In genomic region chr16:74578433-74578832, GRCh38 we compare ENCODE assay signal across 14 cellular contexts. TPM values are rescaled to one million over a fixed set of nuclear protein-coding genes. Genes with fewer than 3 reads are reported as not detected.
DNase-seq lines count a peak whose midpoint lies in the region; ATAC-seq and TF ChIP-seq lines count a peak whose summit lies in the region.
"Had no signal": no experiment of that assay in that cellular context is flagged by ENCODE, and none has a peak within 500 bp of the region (broad histone marks: within the 10 kb centered on the region; RNA-seq: fewer than 3 reads in every experiment).

No MANE protein-coding gene starts in this region.

- H3K27ac Mint-ChIP-seq in activated naive CD4-positive, alpha-beta T cell treated with anti-CD3 and anti-CD28 coated beads for 36 hours: peak overlapping the region; percentile 40
- H3K27ac Mint-ChIP-seq in activated naive CD4-positive, alpha-beta T cell treated with anti-CD3 and anti-CD28 coated beads, Interleukin-2, amount 10 ng/mL, durations not matched to agents 7 days and 5 days: no peak overlapping the region
- H3K27ac Mint-ChIP-seq in central memory CD8-positive, alpha-beta T cell (ENCODE audit: low read depth): peak overlapping the region; percentile 22
- H3K27ac Mint-ChIP-seq in stimulated activated effector memory CD8-positive, alpha-beta T cell treated with anti-CD3 and anti-CD28 coated beads, Interleukin-12 subunit alpha, Interleukin-12 subunit beta, amount 100 ng/mL, for 72 hours: peak overlapping the region; percentile 20
- H3K27ac Mint-ChIP-seq: neural progenitor cell had no signal

- no peak for DNase-seq in activated naive CD4-positive, alpha-beta T cell treated with anti-CD3 and anti-CD28 coated beads for 36 hours
- DNase-seq in activated naive CD4-positive, alpha-beta T cell treated with anti-CD3 and anti-CD28 coated beads, Interleukin-2, amount 10 ng/mL, durations not matched to agents 7 days and 5 days: no peak
- DNase-seq in PC-3: no peak
- no peak for DNase-seq in central memory CD8-positive, alpha-beta T cell (ENCODE audit: low spot score in 2 of 2)
- DNase-seq in stimulated activated effector memory CD8-positive, alpha-beta T cell treated with anti-CD3 and anti-CD28 coated beads, Interleukin-12 subunit alpha, Interleukin-12 subunit beta, amount 100 ng/mL, for 72 hours (ENCODE audit: low spot score in 2 of 2): no peak
- DNase-seq in left ventricle myocardium superior: no peak
- DNase-seq: activated CD4-positive, alpha-beta T cell treated with anti-CD3 and anti-CD28 coated beads for 36 hours; NCI-H1436 treated with DMSO at 0.1 percent for 48 hours; NK-92 treated with Interleukin-12 subunit alpha and Interleukin-12 subunit beta, amount 100 ng/mL, for 24 hours had no signal

- peak; percentile 40 for ATAC-seq in PC-3
- no peak for ATAC-seq in central memory CD8-positive, alpha-beta T cell (replicated peaks; ENCODE audit: extremely low read depth, poor library complexity, severe bottlenecking)
- no peak for ATAC-seq in stimulated activated effector memory CD8-positive, alpha-beta T cell treated with anti-CD3 and anti-CD28 coated beads, Interleukin-12 subunit alpha, Interleukin-12 subunit beta, amount 100 ng/mL, for 72 hours
- no peak for ATAC-seq in HG03139 (IDR thresholded peaks at IDR 0.05; ENCODE audit: unreplicated experiment)
- ATAC-seq in left ventricle myocardium superior: no peak
- no peak for ATAC-seq in GM18868 (IDR thresholded peaks at IDR 0.05; ENCODE audit: unreplicated experiment)
- ATAC-seq: Right ventricle myocardium inferior had no signal

- H3K4me1 ChIP-seq in PC-3 (ENCODE audit: insufficient read depth, low read length): peaks cover 16% of the 10 kb centered on the region
- H3K4me1 ChIP-seq: neural progenitor cell had no signal

- H3K27me3 ChIP-seq in PC-3 (ENCODE audit: low read length): no peaks in the 10 kb centered on the region
- H3K27me3 ChIP-seq: neural progenitor cell had no signal

- H3K36me3 ChIP-seq in PC-3 (ENCODE audit: low read depth, low read length): no peaks in the 10 kb centered on the region
- H3K36me3 ChIP-seq: neural progenitor cell had no signal

- intact Hi-C loops in activated naive CD4-positive, alpha-beta T cell treated with anti-CD3 and anti-CD28 coated beads for 36 hours (cut with micrococcal nuclease): loop anchor here (1.0 kb wide), 4 partner anchors 9 to 49 kb away; partner anchors contain the start of gene GLG1
- intact Hi-C loops in PC-3 (cut with micrococcal nuclease) (no loop called here), left ventricle myocardium superior (cut with micrococcal nuclease) (no loop called here)

- H3K9me2 ChIP-seq in PC-3 (replicated peaks; ENCODE audit: low read length): no peaks in the 10 kb centered on the region

- H3K9ac ChIP-seq in PC-3 (ENCODE audit: low read length): no peak overlapping the region
- H3K9ac ChIP-seq: neural progenitor cell had no signal

- TF ChIP-seq CTCF in PC-3 (conservative IDR thresholded peaks at IDR 0.05; ENCODE audit: low read depth, low read length): no peak

- POLR2A ChIA-PET in PC-3 (lab: Charles Lee; ENCODE audit: unreplicated experiment): interaction anchor here (0.7 kb wide), 1 partner anchor 54 kb away, joined by 3 read pairs; no protein-coding TSS in a partner anchor

- H3K79me2 ChIP-seq in PC-3 (ENCODE audit: low read length): peaks cover 89% of the 10 kb centered on the region

- no peak overlapping the region for H2AFZ ChIP-seq in PC-3 (ENCODE audit: low read length)
- H2AFZ ChIP-seq: neural progenitor cell had no signal

- no peaks in the 10 kb centered on the region for H3F3A ChIP-seq in PC-3 (ENCODE audit: low read length, unreplicated experiment)

- H3K4me3 Mint-ChIP-seq in activated naive CD4-positive, alpha-beta T cell treated with anti-CD3 and anti-CD28 coated beads for 36 hours: no peak overlapping the region
- H3K4me3 Mint-ChIP-seq in activated naive CD4-positive, alpha-beta T cell treated with anti-CD3 and anti-CD28 coated beads, Interleukin-2, amount 10 ng/mL, durations not matched to agents 7 days and 5 days: no peak overlapping the region
- no peak overlapping the region for H3K4me3 Mint-ChIP-seq in central memory CD8-positive, alpha-beta T cell
- H3K4me3 Mint-ChIP-seq in stimulated activated effector memory CD8-positive, alpha-beta T cell treated with anti-CD3 and anti-CD28 coated beads, Interleukin-12 subunit alpha, Interleukin-12 subunit beta, amount 100 ng/mL, for 72 hours: no peak overlapping the region
- H3K4me3 Mint-ChIP-seq: activated CD4-positive, alpha-beta T cell treated with anti-CD3 and anti-CD28 coated beads for 36 hours; memory B cell; neural progenitor cell had no signal

- H3K27me3 Mint-ChIP-seq in activated naive CD4-positive, alpha-beta T cell treated with anti-CD3 and anti-CD28 coated beads for 36 hours (ENCODE audit: low read depth): no peaks in the 10 kb centered on the region
- no peaks in the 10 kb centered on the region for H3K27me3 Mint-ChIP-seq in activated naive CD4-positive, alpha-beta T cell treated with anti-CD3 and anti-CD28 coated beads, Interleukin-2, amount 10 ng/mL, durations not matched to agents 7 days and 5 days
- no peaks in the 10 kb centered on the region for H3K27me3 Mint-ChIP-seq in central memory CD8-positive, alpha-beta T cell
- H3K27me3 Mint-ChIP-seq: activated CD4-positive, alpha-beta T cell treated with anti-CD3 and anti-CD28 coated beads for 36 hours; memory B cell had no signal

- H3K9me3 Mint-ChIP-seq in activated naive CD4-positive, alpha-beta T cell treated with anti-CD3 and anti-CD28 coated beads for 36 hours: no peaks in the 10 kb centered on the region
- no peaks in the 10 kb centered on the region for H3K9me3 Mint-ChIP-seq in activated naive CD4-positive, alpha-beta T cell treated with anti-CD3 and anti-CD28 coated beads, Interleukin-2, amount 10 ng/mL, durations not matched to agents 7 days and 5 days
- H3K9me3 Mint-ChIP-seq in central memory CD8-positive, alpha-beta T cell: no peaks in the 10 kb centered on the region
- no peaks in the 10 kb centered on the region for H3K9me3 Mint-ChIP-seq in stimulated activated effector memory CD8-positive, alpha-beta T cell treated with anti-CD3 and anti-CD28 coated beads, Interleukin-12 subunit alpha, Interleukin-12 subunit beta, amount 100 ng/mL, for 72 hours
- H3K9me3 Mint-ChIP-seq: memory B cell, neural progenitor cell had no signal

- H3K9me3 ChIP-seq in PC-3 (ENCODE audit: low read length): no peaks in the 10 kb centered on the region

- CTCF ChIA-PET in activated naive CD4-positive, alpha-beta T cell treated with anti-CD3 and anti-CD28 coated beads for 36 hours (lab: Charles Lee): no interaction called here
- CTCF ChIA-PET in activated naive CD4-positive, alpha-beta T cell treated with anti-CD3 and anti-CD28 coated beads, Interleukin-2, amount 10 ng/mL, durations not matched to agents 7 days and 5 days (lab: Charles Lee): interaction anchor here (0.6 to 1.2 kb wide), 3 partner anchors 9 to 89 kb away, joined by 3 to 5 read pairs (median 4); no protein-coding TSS in a partner anchor
- CTCF ChIA-PET in PC-3 (lab: Charles Lee): no interaction called here

- peaks cover 5% of the 10 kb centered on the region for H3K36me3 Mint-ChIP-seq in activated naive CD4-positive, alpha-beta T cell treated with anti-CD3 and anti-CD28 coated beads for 36 hours (ENCODE audit: low read depth)
- H3K36me3 Mint-ChIP-seq in activated naive CD4-positive, alpha-beta T cell treated with anti-CD3 and anti-CD28 coated beads, Interleukin-2, amount 10 ng/mL, durations not matched to agents 7 days and 5 days: peaks cover 18% of the 10 kb centered on the region
- peaks cover 10% of the 10 kb centered on the region for H3K36me3 Mint-ChIP-seq in central memory CD8-positive, alpha-beta T cell (ENCODE audit: insufficient read depth)
- H3K36me3 Mint-ChIP-seq in stimulated activated effector memory CD8-positive, alpha-beta T cell treated with anti-CD3 and anti-CD28 coated beads, Interleukin-12 subunit alpha, Interleukin-12 subunit beta, amount 100 ng/mL, for 72 hours: peaks cover 5% of the 10 kb centered on the region

- BruUV-seq in PC-3 (replicated peaks; lab: Mats Ljungman, UMichigan): no TSS peak

- peak overlapping the region; percentile 27 for H3K27ac ChIP-seq in PC-3 (ENCODE audit: low read length)
- H3K27ac ChIP-seq: neural progenitor cell had no signal

- peak overlapping the region; percentile 40 for H3K4me2 ChIP-seq in PC-3 (ENCODE audit: low read length)
- H3K4me2 ChIP-seq: neural progenitor cell had no signal

- H4K20me1 ChIP-seq in PC-3 (ENCODE audit: low read length): peaks cover 7% of the 10 kb centered on the region; the same call in 1 of the 2 replicates

- H3K4me3 ChIP-seq in PC-3 (ENCODE audit: low read length): no peak overlapping the region
- H3K4me3 ChIP-seq: neural progenitor cell had no signal

- H3K4me1 Mint-ChIP-seq in activated naive CD4-positive, alpha-beta T cell treated with anti-CD3 and anti-CD28 coated beads for 36 hours (ENCODE audit: low read depth): peaks cover 66% of the 10 kb centered on the region
- peaks cover 44% of the 10 kb centered on the region for H3K4me1 Mint-ChIP-seq in activated naive CD4-positive, alpha-beta T cell treated with anti-CD3 and anti-CD28 coated beads, Interleukin-2, amount 10 ng/mL, durations not matched to agents 7 days and 5 days
- peaks cover 64% of the 10 kb centered on the region for H3K4me1 Mint-ChIP-seq in central memory CD8-positive, alpha-beta T cell
- H3K4me1 Mint-ChIP-seq in stimulated activated effector memory CD8-positive, alpha-beta T cell treated with anti-CD3 and anti-CD28 coated beads, Interleukin-12 subunit alpha, Interleukin-12 subunit beta, amount 100 ng/mL, for 72 hours: peaks cover 55% of the 10 kb centered on the region

RNA-seq across cellular contexts. Expression of gene GLG1, which starts 28.5 kb away (rescaled TPM):
- total RNA-seq in activated naive CD4-positive, alpha-beta T cell treated with anti-CD3 and anti-CD28 coated beads for 36 hours: 10 to 100 TPM; 60.8 to 62.0 TPM
- 63.5 and 86.4 TPM in 2 replicates for total RNA-seq in PC-3 (2014; rRNA removed)
- total RNA-seq in left ventricle myocardium superior: 80.0 TPM
